Comparison of ENCODE assay signal across 1 cellular context in the genomic region with DNA sequence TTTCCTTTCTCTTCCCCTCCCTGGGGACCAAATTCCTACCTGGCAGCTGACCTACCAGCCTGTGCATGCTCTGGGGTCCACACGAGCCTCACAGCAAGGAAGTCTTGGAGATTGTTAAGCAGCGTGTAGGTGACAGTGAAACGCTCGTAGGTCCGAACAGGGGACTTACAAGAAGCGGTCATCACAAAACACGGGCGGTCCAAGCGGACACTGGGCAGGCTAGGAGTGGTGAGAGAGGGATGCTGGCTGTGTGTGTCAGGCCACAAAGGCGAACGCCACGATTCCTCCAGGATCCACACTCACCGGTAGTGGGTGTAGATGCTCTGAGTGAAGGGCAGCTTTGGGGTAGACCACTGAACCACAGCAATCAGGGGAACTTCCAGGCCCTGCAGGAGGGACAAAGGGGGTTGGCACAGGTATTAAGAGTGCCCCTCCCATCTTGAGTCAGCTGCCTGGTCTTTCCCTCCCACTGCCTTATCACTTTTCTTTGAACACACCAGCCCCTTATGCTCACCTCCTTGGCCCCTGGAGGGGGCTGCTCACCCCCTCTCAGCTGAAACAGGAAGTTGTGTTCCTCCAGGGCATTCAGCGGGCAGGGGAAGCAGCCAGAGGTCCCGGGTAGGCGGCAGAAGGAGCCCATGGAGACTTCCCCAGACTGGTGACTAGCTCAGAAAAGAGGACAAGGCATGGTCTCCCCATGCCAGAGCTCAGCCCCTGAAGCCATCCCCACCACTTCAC.
A peak's percentile ranks its signal among the peaks of the same experiment; 100 is the strongest.
TF ChIP-seq lines count a peak whose summit lies in the region.

No MANE protein-coding gene starts in this region.

TF ChIP-seq in HepG2, 621 proteins besides CTCF, POLR2A, EP300 and RAD21:
- TF ChIP-seq ZNF709 (CRISPR knock-in tag; IDR thresholded peaks at IDR 0.05), result 0 out of 2 replicates have a peak, but pooled peaks have one; percentile 13
- 0 out of 2 replicates have a peak, but pooled peaks have one; percentile 17 for TF ChIP-seq POLR2AphosphoS5 (IDR thresholded peaks at IDR 0.05; ENCODE audit: low read depth, low read length)
- TF ChIP-seq ZNF563 (CRISPR knock-in tag; IDR thresholded peaks at IDR 0.05), result no peak
TF ChIP-seq in HepG2: peak in this region for 2.
